In the genomic region with DNA sequence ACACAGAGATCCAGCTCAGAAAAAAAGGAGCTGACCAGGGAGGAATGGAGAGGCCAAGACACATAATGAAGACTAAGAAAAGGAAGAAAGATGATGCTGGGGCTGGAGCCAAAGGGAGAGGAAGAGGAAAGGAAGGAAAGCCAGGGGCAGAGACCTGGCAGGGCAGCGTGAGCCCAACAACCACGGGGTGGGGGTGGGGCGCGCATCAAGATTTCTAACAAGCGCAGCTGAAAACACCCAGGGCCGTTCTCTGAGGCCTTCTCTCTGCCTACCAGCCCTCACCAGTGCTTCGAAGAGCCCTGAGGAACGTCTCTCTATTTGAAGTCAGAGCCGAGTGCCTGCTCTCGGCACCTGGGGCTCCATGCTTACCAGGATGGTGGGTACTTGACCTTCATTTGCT, we compare ENCODE assay signal across 12 cellular contexts.
"Had no signal": no experiment of that assay in that cellular context is flagged by ENCODE, and none has a peak within 500 bp of the region (broad histone marks: within the 10 kb centered on the region; RNA-seq: fewer than 3 reads in every experiment).

No MANE protein-coding gene starts in this region.

- H3K4me1 Mint-ChIP-seq: endodermal cell had no signal

- H3K27ac Mint-ChIP-seq: activated naive CD4-positive, alpha-beta T cell treated with anti-CD3 and anti-CD28 coated beads, Interleukin-2, amount 10 ng/mL, durations not matched to agents 7 days and 5 days; endodermal cell had no signal

- H3K9me3 Mint-ChIP-seq: activated naive CD4-positive, alpha-beta T cell treated with anti-CD3 and anti-CD28 coated beads, Interleukin-2, amount 10 ng/mL, durations not matched to agents 7 days and 5 days; activated T-helper 1 cell treated with anti-CD3 and anti-CD28 coated beads, Interleukin-12 subunit alpha, Interleukin-12 subunit beta, Interleukin-2, Interleukin-4 antibody, amounts not matched to agents 30 ng/mL and 10 ng/mL and 1 ng/mL, durations not matched to agents 14 hours and 24 hours and 36 hours; endodermal cell; naive thymus-derived CD8-positive, alpha-beta T cell had no signal

- ATAC-seq: psoas muscle, right lobe of liver had no signal

- DNase-seq: activated CD4-positive, alpha-beta T cell treated with anti-CD3 and anti-CD28 coated beads for 4 hours; activated naive CD4-positive, alpha-beta T cell treated with anti-CD3 and anti-CD28 coated beads, Interleukin-2, amount 10 ng/mL, durations not matched to agents 7 days and 5 days; amniotic stem cell; brain microvascular endothelial cell; endodermal cell; erythroblast; psoas muscle; right lobe of liver; stimulated activated naive CD4-positive, alpha-beta T cell; trophoblast cell had no signal

- H3K36me3 Mint-ChIP-seq: activated naive CD4-positive, alpha-beta T cell treated with anti-CD3 and anti-CD28 coated beads, Interleukin-2, amount 10 ng/mL, durations not matched to agents 7 days and 5 days had no signal

- H3K4me3 Mint-ChIP-seq: activated naive CD4-positive, alpha-beta T cell treated with anti-CD3 and anti-CD28 coated beads, Interleukin-2, amount 10 ng/mL, durations not matched to agents 7 days and 5 days; endodermal cell had no signal
